Comparison of ENCODE assay signal across 19 cellular contexts in the genomic region with DNA sequence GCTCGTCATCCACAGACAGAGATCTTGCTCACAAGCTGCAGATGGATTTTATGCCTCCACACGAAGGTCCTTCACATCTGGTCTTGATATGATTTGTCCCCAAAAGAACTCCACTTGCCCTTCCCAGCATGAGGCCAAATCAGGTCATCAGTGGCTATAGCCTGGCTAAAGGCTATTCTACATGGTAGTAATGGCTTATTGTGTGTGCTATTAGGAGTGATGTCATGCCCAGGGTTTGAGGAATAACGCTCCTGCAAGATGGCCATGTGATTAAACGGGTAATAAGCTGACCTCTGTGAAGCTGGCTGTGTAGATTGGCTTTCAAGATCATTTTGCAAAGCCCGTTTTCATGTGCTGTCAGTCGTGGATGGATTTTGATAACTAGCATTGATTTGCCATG.
DNase-seq lines count a peak whose midpoint lies in the region; ATAC-seq and TF ChIP-seq lines count a peak whose summit lies in the region.
"Had no signal": no experiment of that assay in that cellular context is flagged by ENCODE, and none has a peak within 500 bp of the region (broad histone marks: within the 10 kb centered on the region; RNA-seq: fewer than 3 reads in every experiment).

No MANE protein-coding gene starts in this region.

- H3F3A ChIP-seq in SK-N-SH (replicated peaks; ENCODE audit: insufficient read depth) = peaks cover 11% of the 10 kb centered on the region

- in situ Hi-C loops in IMR-90 (cut with MboI; ENCODE audit: low sequenced_read_pairs) = no loop called here

- H3K9me1 ChIP-seq in IMR-90 (ENCODE audit: insufficient read depth, low read length) = peaks cover 15% of the 10 kb centered on the region; the same call in 1 of the 2 replicates

- no peak overlapping the region for H3K56ac ChIP-seq in IMR-90 (ENCODE audit: extremely low read depth, insufficient read depth, low read length)

- no peak overlapping the region for H3K27ac Mint-ChIP-seq in chondrocyte (ENCODE audit: unreplicated experiment)
- H3K27ac Mint-ChIP-seq: CD8-positive, alpha-beta memory T cell had no signal

- no peaks in the 10 kb centered on the region for H3K79me1 ChIP-seq in IMR-90 (ENCODE audit: low read depth in 1 of 2, low read length in 2 of 2)

- H3K9me2 ChIP-seq in SK-N-SH = no peaks in the 10 kb centered on the region

- H3K36me3 Mint-ChIP-seq in chondrocyte (ENCODE audit: low read depth) = peaks cover 7% of the 10 kb centered on the region

- TF ChIP-seq POLR2A in IMR-90 (IDR thresholded peaks at IDR 0.05; ENCODE audit: low read depth, low read length) = no peak
- no peak for TF ChIP-seq POLR2A in uterus (IDR thresholded peaks at IDR 0.05)

- no peak overlapping the region for H2BK120ac ChIP-seq in IMR-90 (ENCODE audit: low read depth, low read length)

- H3K79me2 ChIP-seq in SK-N-SH (ENCODE audit: insufficient read depth) = no peaks in the 10 kb centered on the region

- H3K4me1 Mint-ChIP-seq in chondrocyte (ENCODE audit: low read depth) = peaks cover 49% of the 10 kb centered on the region

- no peak overlapping the region for H3K27ac ChIP-seq in IMR-90 (ENCODE audit: insufficient read depth, low read length)
- peak overlapping the region; percentile 47 to 91; a peak in 3 of 4 replicates for H3K27ac ChIP-seq in SK-N-SH (ENCODE audit: low read depth in 2 of 2, low read length in 1 of 2)
- peak overlapping the region; percentile 31 for H3K27ac ChIP-seq in temporal lobe (ENCODE audit: low read depth, low read length)
- H3K27ac ChIP-seq in uterus = no peak overlapping the region
- H3K27ac ChIP-seq: HL-60 had no signal

- H3K4me3 ChIP-seq in IMR-90 (ENCODE audit: insufficient read depth, low read depth, low read length) (no peak overlapping the region), SK-N-SH (ENCODE audit: low read depth in 2 of 2, low read length in 1 of 2) (no peak overlapping the region), uterus (no peak overlapping the region)
- H3K4me3 ChIP-seq: MG63 had no signal

- H3K9me3 Mint-ChIP-seq in chondrocyte (ENCODE audit: low read depth) = peaks cover 8% of the 10 kb centered on the region

- no peak for TF ChIP-seq RAD21 in IMR-90 (IDR thresholded peaks at IDR 0.05; ENCODE audit: low read length)
- no peak for TF ChIP-seq RAD21 in SK-N-SH (IDR thresholded peaks at IDR 0.05; ENCODE audit: low read length)

- H4K91ac ChIP-seq in IMR-90 (ENCODE audit: insufficient read depth, low read depth, low read length) = no peak overlapping the region

- H3K36me3 ChIP-seq in IMR-90 (ENCODE audit: control insufficient read depth, insufficient read depth, low read length) (no peaks in the 10 kb centered on the region), SK-N-SH (replicated peaks in 1 of 2; ENCODE audit: control insufficient read depth in 1 of 2, insufficient read depth in 2 of 2, low read length in 1 of 2) (no peaks in the 10 kb centered on the region), uterus (no peaks in the 10 kb centered on the region)
- H3K36me3 ChIP-seq: MG63 had no signal

- H3K9ac ChIP-seq in IMR-90 (ENCODE audit: low read depth, low read length) (no peak overlapping the region), SK-N-SH (no peak overlapping the region)

- H3K9me3 ChIP-seq in IMR-90 (ENCODE audit: control insufficient read depth, insufficient read depth, low read length) (no peaks in the 10 kb centered on the region), SK-N-SH (peaks cover 7% of the 10 kb centered on the region), uterus (no peaks in the 10 kb centered on the region)
- H3K9me3 ChIP-seq: MG63 had no signal

- no peak overlapping the region for H3K4me3 Mint-ChIP-seq in chondrocyte (ENCODE audit: unreplicated experiment)
- H3K4me3 Mint-ChIP-seq: CD8-positive, alpha-beta memory T cell had no signal

- H3K4me2 ChIP-seq in IMR-90 (ENCODE audit: low read depth, low read length) (no peak overlapping the region), SK-N-SH (peak overlapping the region; percentile 34; the same call in 1 of the 2 replicates)

- H3K27me3 Mint-ChIP-seq in chondrocyte (ENCODE audit: low read depth) = no peaks in the 10 kb centered on the region

- TF ChIP-seq EP300 in SK-N-SH (IDR thresholded peaks at IDR 0.05; ENCODE audit: borderline replicate concordance in 1 of 2, low read depth in 1 of 2, low read length in 1 of 2) = peak in 1 of 2 experiments; percentile 82; a peak in 3 of 4 replicates

- DNase-seq in IMR-90 = no peak
- peak; percentile 47 for DNase-seq in SK-N-SH
- peak; percentile 20 for DNase-seq in fibroblast of gingiva (ENCODE audit: low read depth)
- no peak for DNase-seq in NCI-H524 (lab: John Stamatoyannopoulos, UW)
- no peak for DNase-seq in uterus
- DNase-seq in chondrocyte (ENCODE audit: low spot score) = no peak
- DNase-seq: CD8-positive, alpha-beta memory T cell; DMS53; H7; Kasumi-1; MG63; NCI-H1092; NCI-H1694; NCI-H2081 treated with DMSO at 0.1 percent for 48 hours; NCI-H748 treated with DMSO at 0.1 percent for 48 hours; OCI-M1; SHP77 had no signal

- no peaks in the 10 kb centered on the region for H3K27me3 ChIP-seq in IMR-90 (ENCODE audit: control insufficient read depth, insufficient read depth, low read length)
- H3K27me3 ChIP-seq in SK-N-SH (ENCODE audit: insufficient read depth) = no peaks in the 10 kb centered on the region
- no peaks in the 10 kb centered on the region for H3K27me3 ChIP-seq in uterus
- H3K27me3 ChIP-seq: MG63 had no signal

- H2AK9ac ChIP-seq in IMR-90 (replicated peaks; ENCODE audit: low read depth, low read length, poor library complexity) = no peak overlapping the region

- no peak overlapping the region for H3K23ac ChIP-seq in IMR-90 (ENCODE audit: low read depth, low read length)

- intact Hi-C loops in IMR-90 (cut with micrococcal nuclease) = no loop called here
- intact Hi-C loops in uterus (cut with DNase I; ENCODE audit: low total_unique reads) = no loop called here

- CTCF ChIA-PET in IMR-90 (lab: Yijun Ruan, JAX) (no interaction called here), SK-N-SH (lab: Yijun Ruan, JAX) (interaction anchor here (0.9 to 1.8 kb wide), 4 partner anchors 22 to 228 kb away, joined by 3 to 5 read pairs (median 4); no protein-coding TSS in a partner anchor)

- H4K20me1 ChIP-seq in IMR-90 (ENCODE audit: insufficient read depth, low read length) = no peaks in the 10 kb centered on the region
- no peaks in the 10 kb centered on the region for H4K20me1 ChIP-seq in SK-N-SH (ENCODE audit: insufficient read depth)

- H3K14ac ChIP-seq in IMR-90 (replicated peaks; ENCODE audit: low read depth, low read length) = no peak overlapping the region

- H3K18ac ChIP-seq in IMR-90 (ENCODE audit: low read depth, low read length) = no peak overlapping the region

- 0 out of 2 replicates have a peak overlapping the region, but pooled peaks have one; percentile 1 for H3K4ac ChIP-seq in IMR-90 (ENCODE audit: low read depth, low read length)

- H2AK5ac ChIP-seq in IMR-90 (ENCODE audit: low read depth, low read length) = no peak overlapping the region

- no peak overlapping the region for H4K5ac ChIP-seq in IMR-90 (ENCODE audit: low read depth, low read length)

- no peak overlapping the region for H2BK20ac ChIP-seq in IMR-90 (ENCODE audit: low read depth, low read length)

- BruUV-seq in IMR-90 (replicated peaks; lab: Mats Ljungman, UMichigan) = no TSS peak

- no peak overlapping the region for H2BK15ac ChIP-seq in IMR-90 (ENCODE audit: low read depth, low read length)

- ATAC-seq in IMR-90 (ENCODE audit: low read depth) = no peak

- H2AFZ ChIP-seq in IMR-90 (replicated peaks; ENCODE audit: low read length, poor library complexity) (no peak overlapping the region), SK-N-SH (ENCODE audit: low read depth) (0 out of 2 replicates have a peak overlapping the region, but pooled peaks have one; percentile 12)

- POLR2A ChIA-PET in IMR-90 (lab: Charles Lee; ENCODE audit: unreplicated experiment) (interaction anchor here (0.5 kb wide), 1 partner anchor 77 kb away, joined by 3 read pairs; no protein-coding TSS in a partner anchor), SK-N-SH (lab: Yijun Ruan, JAX) (interaction anchor here (1.1 kb wide), 1 partner anchor 69 kb away, joined by 3 read pairs; no protein-coding TSS in a partner anchor)

- H3K4me1 ChIP-seq in IMR-90 (ENCODE audit: control insufficient read depth, insufficient read depth, low read length) (no peaks in the 10 kb centered on the region; the same call in 1 of the 2 replicates), SK-N-SH (ENCODE audit: control insufficient read depth in 1 of 2, insufficient read depth in 2 of 2, low read depth in 1 of 2, low read length in 1 of 2) (peaks cover 6 to 38% of the 10 kb centered on the region in 2 experiments; a peak in 3 of 4 replicates), uterus (no peaks in the 10 kb centered on the region)

- dilution Hi-C loops in IMR-90 (cut with HindIII; ENCODE audit: low sequenced_read_pairs, unreplicated experiment) = no loop called here

- 83% methylated on average over 5 of the region's 6 CpGs; no CpG with 5 or more reads in 1 of the 2 experiments for WGBS in IMR-90 (ENCODE audit: extremely low coverage in 2 of 2, insufficient read length in 1 of 2), 2 experiments
- WGBS in SK-N-SH (ENCODE audit: low lambda C conversion rate) = 45% methylated on average over 6 of the region's 6 CpGs

- no peak overlapping the region for H4K8ac ChIP-seq in IMR-90 (ENCODE audit: low read depth in 2 of 2, low read length in 2 of 2)

- TF ChIP-seq CTCF in IMR-90 (conservative IDR thresholded peaks at IDR 0.05; ENCODE audit: low read depth, low read length) = no peak
- TF ChIP-seq CTCF in SK-N-SH (IDR thresholded peaks at IDR 0.05) = no peak
- TF ChIP-seq CTCF in uterus (IDR thresholded peaks at IDR 0.05) = no peak
- TF ChIP-seq CTCF in chondrocyte (IDR thresholded peaks at IDR 0.05) = no peak

- no peak overlapping the region for H2BK5ac ChIP-seq in IMR-90 (ENCODE audit: low read depth, low read length, poor library complexity, severe bottlenecking)

TF ChIP-seq in IMR-90, 13 proteins besides CTCF, POLR2A, EP300 and RAD21 (continues in another document):
- TF ChIP-seq MXI1 (IDR thresholded peaks at IDR 0.05; ENCODE audit: borderline replicate concordance, low read depth, low read length) (no peak), CEBPB (IDR thresholded peaks at IDR 0.05; ENCODE audit: low read depth, low read length) (no peak), SMC3 (IDR thresholded peaks at IDR 0.05; ENCODE audit: low read depth, low read length) (no peak), RFX5 (IDR thresholded peaks at IDR 0.05; ENCODE audit: low read depth, low read length) (no peak), FOS (IDR thresholded peaks at IDR 0.05; ENCODE audit: low read depth, low read length) (no peak), RCOR1 (IDR thresholded peaks at IDR 0.05; ENCODE audit: insufficient replicate concordance, low read length) (no peak)

TF ChIP-seq in SK-N-SH, 30 proteins besides CTCF, POLR2A, EP300 and RAD21:
- TF ChIP-seq EZH2phosphoT487 (IDR thresholded peaks at IDR 0.05; ENCODE audit: borderline replicate concordance, low read depth) (no peak), MXI1 (IDR thresholded peaks at IDR 0.05; ENCODE audit: low read depth, low read length) (peak; percentile 44; the same call in 1 of the 2 replicates)

Comparison
In these comparisons a context has a peak if more than half of its experiments do, and no peak if none do; other contexts are left out.
1. DNase-seq: peak in SK-N-SH (single experiment) and fibroblast of gingiva (single experiment); none in IMR-90 (single experiment), NCI-H524 (0 of 2), uterus (0 of 2) and chondrocyte (single experiment).
2. H3K27ac ChIP-seq: peak in SK-N-SH (2 of 2) and temporal lobe (single experiment); none in IMR-90 (single experiment) and uterus (0 of 2).